ENCODE assay signal across 1 cellular context in genomic region chr5:181223729-181224389, GRCh38.
TF ChIP-seq lines count a peak whose summit lies in the region.

No MANE protein-coding gene starts in this region.

TF ChIP-seq in HepG2, 621 proteins besides CTCF, POLR2A, EP300 and RAD21 (continued from another document and continues in another):
- TF ChIP-seq MAZ (IDR thresholded peaks at IDR 0.05; ENCODE audit: borderline replicate concordance, low read depth, low read length) (no peak), MAZ (CRISPR knock-in tag; IDR thresholded peaks at IDR 0.05; ENCODE audit: low read depth) (peak; percentile 3; the same call in 1 of the 2 replicates), ZNF160 (CRISPR knock-in tag; IDR thresholded peaks at IDR 0.05) (no peak), ZNF530 (CRISPR knock-in tag; IDR thresholded peaks at IDR 0.05; ENCODE audit: low read depth) (no peak), TBP (CRISPR knock-in tag; IDR thresholded peaks at IDR 0.05) (no peak), CCAR2 (optimal IDR thresholded peaks at IDR 0.05; ENCODE audit: low read depth, low read length) (no peak), MTA3 (CRISPR knock-in tag; IDR thresholded peaks at IDR 0.05) (no peak), GMEB1 (CRISPR knock-in tag; IDR thresholded peaks at IDR 0.05; ENCODE audit: borderline replicate concordance) (no peak), KLF11 (CRISPR knock-in tag; IDR thresholded peaks at IDR 0.05) (no peak), SMAD3 (CRISPR knock-in tag; IDR thresholded peaks at IDR 0.05) (no peak), REST (IDR thresholded peaks at IDR 0.05; ENCODE audit: borderline replicate concordance in 1 of 2, low read depth in 1 of 2, low read length in 2 of 2) (no peak), IRF9 (CRISPR knock-in tag; IDR thresholded peaks at IDR 0.05; ENCODE audit: borderline replicate concordance) (no peak), CBFB (CRISPR knock-in tag; IDR thresholded peaks at IDR 0.05) (no peak), FOXA1 (IDR thresholded peaks at IDR 0.05) (no peak), FOXA1 (CRISPR knock-in tag; IDR thresholded peaks at IDR 0.05) (no peak), CC2D1A (CRISPR knock-in tag; IDR thresholded peaks at IDR 0.05) (no peak), POLR2AphosphoS5 (IDR thresholded peaks at IDR 0.05; ENCODE audit: low read depth, low read length) (peak; percentile 56; the same call in 1 of the 2 replicates), ZNF235 (CRISPR knock-in tag; IDR thresholded peaks at IDR 0.05; ENCODE audit: borderline replicate concordance) (no peak), ZNF275 (CRISPR knock-in tag; IDR thresholded peaks at IDR 0.05; ENCODE audit: borderline replicate concordance) (no peak), ZBTB8A (CRISPR knock-in tag; IDR thresholded peaks at IDR 0.05; ENCODE audit: borderline replicate concordance, low read depth) (no peak), SKI (IDR thresholded peaks at IDR 0.05; ENCODE audit: partially characterized antibody) (no peak), SP5 (CRISPR knock-in tag; IDR thresholded peaks at IDR 0.05; ENCODE audit: borderline replicate concordance, low read depth) (no peak), RBFOX2 (IDR thresholded peaks at IDR 0.05; ENCODE audit: low read depth, low read length) (no peak), ARHGAP35 (CRISPR knock-in tag; IDR thresholded peaks at IDR 0.05; ENCODE audit: borderline replicate concordance) (no peak), NFIB (CRISPR knock-in tag; IDR thresholded peaks at IDR 0.05; ENCODE audit: borderline replicate concordance) (no peak), ZNF605 (CRISPR knock-in tag; IDR thresholded peaks at IDR 0.05) (peak; percentile 80), DBP (CRISPR knock-in tag; IDR thresholded peaks at IDR 0.05; ENCODE audit: not compliant biosample characterization) (no peak), ZNF121 (CRISPR knock-in tag; IDR thresholded peaks at IDR 0.05) (no peak), RFX3 (CRISPR knock-in tag; IDR thresholded peaks at IDR 0.05) (peak; percentile 70), ZBTB7B (CRISPR knock-in tag; IDR thresholded peaks at IDR 0.05) (no peak), CHCHD3 (CRISPR knock-in tag; IDR thresholded peaks at IDR 0.05) (no peak; the same call in 1 of the 2 replicates), PTBP1 (IDR thresholded peaks at IDR 0.05; ENCODE audit: low read depth, low read length, poor library complexity, severe bottlenecking) (no peak), KLF12 (CRISPR knock-in tag; IDR thresholded peaks at IDR 0.05; ENCODE audit: borderline replicate concordance) (no peak), ZBTB1 (CRISPR knock-in tag; IDR thresholded peaks at IDR 0.05; ENCODE audit: borderline replicate concordance) (no peak), NCOR1 (IDR thresholded peaks at IDR 0.05; ENCODE audit: borderline replicate concordance, low read length) (no peak), TARDBP (CRISPR knock-in tag; IDR thresholded peaks at IDR 0.05) (no peak), ZNF7 (CRISPR knock-in tag; IDR thresholded peaks at IDR 0.05) (no peak), ZNF614 (CRISPR knock-in tag; IDR thresholded peaks at IDR 0.05; ENCODE audit: borderline replicate concordance) (no peak), SOX13 (IDR thresholded peaks at IDR 0.05) (no peak), SOX13 (CRISPR knock-in tag; conservative IDR thresholded peaks at IDR 0.05 in 1 of 2, IDR thresholded peaks at IDR 0.05 in 1 of 2) (no peak), ZBTB3 (CRISPR knock-in tag; IDR thresholded peaks at IDR 0.05; ENCODE audit: borderline replicate concordance, low read depth) (no peak), CAMTA2 (CRISPR knock-in tag; IDR thresholded peaks at IDR 0.05; ENCODE audit: borderline replicate concordance) (no peak), ATF7-NPFF (CRISPR knock-in tag; IDR thresholded peaks at IDR 0.05; ENCODE audit: low read depth) (no peak; the same call in 1 of the 2 replicates), HNRNPUL1 (IDR thresholded peaks at IDR 0.05; ENCODE audit: low read depth, low read length) (no peak), ZNF782 (CRISPR knock-in tag; IDR thresholded peaks at IDR 0.05; ENCODE audit: borderline replicate concordance) (no peak), ZNF12 (CRISPR knock-in tag; IDR thresholded peaks at IDR 0.05) (no peak), ZNF34 (CRISPR knock-in tag; IDR thresholded peaks at IDR 0.05; ENCODE audit: borderline replicate concordance) (no peak), TERF1 (CRISPR knock-in tag; IDR thresholded peaks at IDR 0.05) (no peak), CREM (IDR thresholded peaks at IDR 0.05) (no peak), CREM (CRISPR knock-in tag; IDR thresholded peaks at IDR 0.05) (no peak), ZFP82 (CRISPR knock-in tag; IDR thresholded peaks at IDR 0.05; ENCODE audit: borderline replicate concordance) (no peak; the same call in 1 of the 2 replicates), ZNF674 (CRISPR knock-in tag; IDR thresholded peaks at IDR 0.05; ENCODE audit: low read depth) (no peak), THAP11 (CRISPR knock-in tag; IDR thresholded peaks at IDR 0.05) (no peak), PHB2 (IDR thresholded peaks at IDR 0.05; ENCODE audit: partially characterized antibody) (no peak), ZNF343 (CRISPR knock-in tag; IDR thresholded peaks at IDR 0.05) (no peak), AKNA (CRISPR knock-in tag; IDR thresholded peaks at IDR 0.05; ENCODE audit: borderline replicate concordance) (no peak), ZNF703 (CRISPR knock-in tag; IDR thresholded peaks at IDR 0.05; ENCODE audit: borderline replicate concordance) (no peak), THAP9 (CRISPR knock-in tag; IDR thresholded peaks at IDR 0.05; ENCODE audit: borderline replicate concordance) (no peak)
